Comparison of ENCODE assay signal across 10 cellular contexts in the genomic region with DNA sequence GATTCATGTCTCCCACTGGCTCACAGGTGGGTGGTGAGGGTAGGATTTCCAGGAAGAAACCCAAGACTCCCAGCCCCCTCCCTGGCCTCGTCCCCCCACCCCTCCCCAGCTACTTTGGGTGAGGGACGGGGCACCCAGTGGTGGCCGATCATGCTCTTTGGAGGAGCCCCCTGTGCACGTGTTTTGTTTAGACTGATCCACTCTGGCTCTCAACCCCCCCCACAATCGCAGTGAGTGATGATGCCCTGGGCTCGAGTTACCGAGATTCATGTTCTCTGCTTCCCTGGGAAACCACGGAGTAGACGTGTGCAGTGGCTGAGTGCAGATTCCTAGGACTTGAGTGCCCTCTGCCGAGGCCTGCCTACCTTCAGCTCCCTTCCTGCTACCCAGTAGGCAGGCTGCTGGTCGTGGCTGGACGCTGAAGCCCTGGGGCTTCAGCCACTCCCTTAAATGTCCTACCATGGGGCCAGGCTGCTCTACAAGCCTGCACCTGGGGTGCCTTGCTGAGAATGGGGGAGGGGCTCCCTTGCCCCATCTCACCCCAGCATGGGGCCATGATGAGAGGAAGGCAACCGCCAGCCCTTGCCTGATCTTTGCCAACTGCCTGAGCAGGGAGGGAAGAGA. TPM values are rescaled to one million over a fixed set of nuclear protein-coding genes. Genes with fewer than 3 reads are reported as not detected.
DNase-seq lines count a peak whose midpoint lies in the region; FAIRE-seq and TF ChIP-seq lines count a peak whose summit lies in the region.
"Had no signal": no experiment of that assay in that cellular context is flagged by ENCODE, and none has a peak within 500 bp of the region (broad histone marks: within the 10 kb centered on the region; RNA-seq: fewer than 3 reads in every experiment).

No MANE protein-coding gene starts in this region.

- DNase-seq in GM12865 (ENCODE audit: low read depth) (peak; percentile 2), NCI-H2081 treated with DMSO at 0.1 percent for 48 hours (lab: John Stamatoyannopoulos, UW) (peak; percentile 82), neural crest cell (ENCODE audit: low read depth, low spot score) (no peak), HUDEP-2 (lab: John Stamatoyannopoulos, UW; ENCODE audit: unreplicated experiment in 76 of 76) (no peak), CD14-positive monocyte (ENCODE audit: low spot score) (no peak), kidney (no peak), coronary artery (ENCODE audit: low spot score) (no peak)

- H3K4me3 ChIP-seq in GM12865 (ENCODE audit: low read depth, low read length) (no peak overlapping the region), kidney (ENCODE audit: low read length in 2 of 2) (no peak overlapping the region), coronary artery (no peak overlapping the region)
- H3K4me3 ChIP-seq: body of pancreas had no signal

- H3K36me3 Mint-ChIP-seq in brain (no peaks in the 10 kb centered on the region), neural crest cell (ENCODE audit: low read depth) (no peaks in the 10 kb centered on the region), CD14-positive monocyte (no peaks in the 10 kb centered on the region)

- H3K4me1 Mint-ChIP-seq in brain = peaks cover 78% of the 10 kb centered on the region
- peaks cover 57% of the 10 kb centered on the region for H3K4me1 Mint-ChIP-seq in neural crest cell
- peaks cover 8% of the 10 kb centered on the region for H3K4me1 Mint-ChIP-seq in CD14-positive monocyte

- H3K4me3 Mint-ChIP-seq in brain (peak overlapping the region; percentile 51 to 71 (median 64)), neural crest cell (peak overlapping the region; percentile 46), CD14-positive monocyte (peak overlapping the region in 1 of 2 donors; percentile 33)

- H3K27ac Mint-ChIP-seq in brain (peak overlapping the region; percentile 24 to 80 (median 74)), neural crest cell (ENCODE audit: unreplicated experiment) (no peak overlapping the region), CD14-positive monocyte (no peak overlapping the region)

- H3K27ac ChIP-seq in kidney (ENCODE audit: low read depth in 2 of 2, low read length in 2 of 2) = no peak overlapping the region
- H3K27ac ChIP-seq in coronary artery = no peak overlapping the region
- H3K27ac ChIP-seq: body of pancreas had no signal

- H3K27me3 Mint-ChIP-seq in brain (peaks cover 57% of the 10 kb centered on the region), neural crest cell (ENCODE audit: low read depth) (peaks cover 91% of the 10 kb centered on the region), CD14-positive monocyte (ENCODE audit: low read depth in 3 of 3) (peaks cover 68 to 72% (median 71%) of the 10 kb centered on the region in 3 donors)

- intact Hi-C loops in CD14-positive monocyte (cut with micrococcal nuclease) = no loop called here
- intact Hi-C loops in kidney (cut with DNase I) = no loop called here

- H3K36me3 ChIP-seq in kidney (ENCODE audit: control insufficient read depth in 1 of 2, insufficient read depth in 2 of 2, low read length in 2 of 2) = no peaks in the 10 kb centered on the region

- TF ChIP-seq CTCF in GM12865 (IDR thresholded peaks at IDR 0.05; ENCODE audit: insufficient read depth, low read depth, low read length, missing control alignments) (peak; percentile 2), brain (conservative IDR thresholded peaks at IDR 0.05) (peak; percentile 70 to 72), neural crest cell (conservative IDR thresholded peaks at IDR 0.05) (peak; percentile 45), CD14-positive monocyte (IDR thresholded peaks at IDR 0.05) (no peak), kidney (IDR thresholded peaks at IDR 0.05; ENCODE audit: borderline replicate concordance, extremely low read depth, insufficient read depth) (no peak), coronary artery (IDR thresholded peaks at IDR 0.05) (no peak)

- H3K9me3 Mint-ChIP-seq in brain (peaks cover 0 to 9% (median 0%) of the 10 kb centered on the region in 5 experiments), neural crest cell (no peaks in the 10 kb centered on the region), CD14-positive monocyte (peaks cover 0 to 6% (median 0%) of the 10 kb centered on the region in 7 donors)

- FAIRE-seq in kidney (lab: Jason Lieb, UNC) = no peak
- FAIRE-seq: GM18507 had no signal

- no peaks in the 10 kb centered on the region for H3K9me3 ChIP-seq in kidney (ENCODE audit: control insufficient read depth in 1 of 2, low read length in 2 of 2)
- H3K9me3 ChIP-seq: body of pancreas had no signal

- no peak overlapping the region for H3K9ac ChIP-seq in kidney (ENCODE audit: low read length in 2 of 2)

- H3K4me1 ChIP-seq in kidney (ENCODE audit: control insufficient read depth in 1 of 2, insufficient read depth in 1 of 2, low read depth in 1 of 2, low read length in 2 of 2) = no peaks in the 10 kb centered on the region

RNA-seq across cellular contexts. Expression of gene GRIK3, which starts 3.9 kb away (rescaled TPM):
- polyA plus RNA-seq in brain (ENCODE audit: insufficient read depth, low read depth, low replicate concordance) = 3.3 TPM
- 1.6 and 2.4 TPM in 2 replicates for total RNA-seq in neural crest cell
- not detected for polyA plus RNA-seq in CD14-positive monocyte
- 0.38 TPM for total RNA-seq in kidney
- 0.06 TPM for polyA plus RNA-seq in kidney (ENCODE audit: insufficient read depth, low read depth, low replicate concordance)

Comparison
In these comparisons a context has a peak if more than half of its experiments do, and no peak if none do; other contexts are left out.
1. DNase-seq: peak in GM12865 (single experiment) and NCI-H2081 treated with DMSO at 0.1 percent for 48 hours (single experiment); none in neural crest cell (single experiment), HUDEP-2 (0 of 76), CD14-positive monocyte (single experiment), kidney (single experiment) and coronary artery (single experiment).
2. CTCF ChIP-seq: peak in GM12865 (single experiment), brain (2 of 2) and neural crest cell (single experiment); none in CD14-positive monocyte (single experiment), kidney (single experiment) and coronary artery (single experiment).
3. H3K27ac Mint-ChIP-seq: peak in brain (5 of 5); none in neural crest cell (single experiment) and CD14-positive monocyte (0 of 7).